ENCODE assay signal across 8 cellular contexts in the genomic region with DNA sequence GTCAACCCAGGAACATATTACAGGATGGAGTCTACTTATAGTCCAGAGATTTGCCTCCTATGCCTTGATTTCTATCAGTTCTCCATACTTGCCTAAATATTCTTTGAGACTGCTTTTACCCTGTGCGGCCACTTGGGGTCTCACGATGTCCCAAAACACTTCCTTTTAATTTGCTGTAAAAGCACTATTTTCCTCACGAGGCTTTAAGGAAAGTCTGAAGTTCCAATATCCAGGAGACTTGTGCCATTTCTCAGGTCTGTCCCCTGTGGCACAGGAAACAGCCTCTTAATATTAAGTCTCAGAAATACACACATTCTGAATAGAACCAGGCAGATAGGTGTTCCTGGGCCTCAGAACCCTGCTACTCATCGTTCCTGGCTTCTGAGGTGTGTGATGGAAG.
DNase-seq lines count a peak whose midpoint lies in the region; ATAC-seq and TF ChIP-seq lines count a peak whose summit lies in the region.

No MANE protein-coding gene starts in this region.

- CTCF ChIA-PET in BJ (lab: Yijun Ruan, JAX) = interaction anchor here (0.5 to 4.2 kb wide), 25 partner anchors 10 to 448 kb away, joined by 3 to 73 read pairs (median 4); a partner anchor contains a TSS

- no peak for DNase-seq in BJ (ENCODE audit: low read depth)
- DNase-seq in GM13977 (ENCODE audit: low spot score) = peak; percentile 39
- DNase-seq in SW480 (ENCODE audit: low spot score) = peak; percentile 15
- DNase-seq in fibroblast of peridontal ligament (ENCODE audit: extremely low read depth) = peak; percentile 53

- H3K4me1 ChIP-seq in parathyroid adenoma = peaks cover 4% of the 10 kb centered on the region

- H2AFZ ChIP-seq in parathyroid adenoma = peak overlapping the region; percentile 33

- in situ Hi-C loops in GM13977 (cut with MboI; ENCODE audit: low pct_unique_long_range_greater_than_20kb, low sequenced_read_pairs, unreplicated experiment) = loop anchor here (25.0 kb wide), 1 partner anchor 234 kb away; no protein-coding TSS in a partner anchor

- no peaks in the 10 kb centered on the region for H3K79me2 ChIP-seq in parathyroid adenoma

- H3K4me2 ChIP-seq in parathyroid adenoma (ENCODE audit: low read length) = no peak overlapping the region

- H3K9ac ChIP-seq in parathyroid adenoma = no peak overlapping the region

- H3K36me3 ChIP-seq in BJ (ENCODE audit: control insufficient read depth, insufficient read depth, low read length) = no peaks in the 10 kb centered on the region
- H3K36me3 ChIP-seq in parathyroid adenoma (ENCODE audit: control insufficient read depth, insufficient read depth, low read length) = no peaks in the 10 kb centered on the region

- TF ChIP-seq CTCF in BJ (IDR thresholded peaks at IDR 0.05; ENCODE audit: insufficient read depth, low read depth, low read length) (peak; percentile 53), GM13977 (IDR thresholded peaks at IDR 0.05; ENCODE audit: extremely low read depth, insufficient read depth, missing control alignments) (peak; percentile 71), parathyroid adenoma (IDR thresholded peaks at IDR 0.05) (peak; percentile 52)

- H3K27ac ChIP-seq in parathyroid adenoma = no peak overlapping the region

- POLR2A ChIA-PET in BJ (lab: Charles Lee) = no interaction called here

- H3K27me3 ChIP-seq in BJ (ENCODE audit: control insufficient read depth, insufficient read depth, low read length) = no peaks in the 10 kb centered on the region
- H3K27me3 ChIP-seq in parathyroid adenoma (ENCODE audit: control insufficient read depth, insufficient read depth, low read length) = no peaks in the 10 kb centered on the region

- H3K9me3 ChIP-seq in parathyroid adenoma (ENCODE audit: control insufficient read depth, low read length) = no peaks in the 10 kb centered on the region

- H3K4me3 ChIP-seq in BJ (ENCODE audit: low read depth, low read length) = no peak overlapping the region
- H3K4me3 ChIP-seq in parathyroid adenoma (ENCODE audit: low read depth, low read length) = no peak overlapping the region

- ATAC-seq in HG03175 (IDR thresholded peaks at IDR 0.05; ENCODE audit: unreplicated experiment) (peak; percentile 60), HG02798 (IDR thresholded peaks at IDR 0.05; ENCODE audit: poor library complexity, unreplicated experiment) (no peak), HG02588 (IDR thresholded peaks at IDR 0.05; ENCODE audit: unreplicated experiment) (no peak)
